Comparison of ENCODE assay signal across 8 cellular contexts in the genomic region with DNA sequence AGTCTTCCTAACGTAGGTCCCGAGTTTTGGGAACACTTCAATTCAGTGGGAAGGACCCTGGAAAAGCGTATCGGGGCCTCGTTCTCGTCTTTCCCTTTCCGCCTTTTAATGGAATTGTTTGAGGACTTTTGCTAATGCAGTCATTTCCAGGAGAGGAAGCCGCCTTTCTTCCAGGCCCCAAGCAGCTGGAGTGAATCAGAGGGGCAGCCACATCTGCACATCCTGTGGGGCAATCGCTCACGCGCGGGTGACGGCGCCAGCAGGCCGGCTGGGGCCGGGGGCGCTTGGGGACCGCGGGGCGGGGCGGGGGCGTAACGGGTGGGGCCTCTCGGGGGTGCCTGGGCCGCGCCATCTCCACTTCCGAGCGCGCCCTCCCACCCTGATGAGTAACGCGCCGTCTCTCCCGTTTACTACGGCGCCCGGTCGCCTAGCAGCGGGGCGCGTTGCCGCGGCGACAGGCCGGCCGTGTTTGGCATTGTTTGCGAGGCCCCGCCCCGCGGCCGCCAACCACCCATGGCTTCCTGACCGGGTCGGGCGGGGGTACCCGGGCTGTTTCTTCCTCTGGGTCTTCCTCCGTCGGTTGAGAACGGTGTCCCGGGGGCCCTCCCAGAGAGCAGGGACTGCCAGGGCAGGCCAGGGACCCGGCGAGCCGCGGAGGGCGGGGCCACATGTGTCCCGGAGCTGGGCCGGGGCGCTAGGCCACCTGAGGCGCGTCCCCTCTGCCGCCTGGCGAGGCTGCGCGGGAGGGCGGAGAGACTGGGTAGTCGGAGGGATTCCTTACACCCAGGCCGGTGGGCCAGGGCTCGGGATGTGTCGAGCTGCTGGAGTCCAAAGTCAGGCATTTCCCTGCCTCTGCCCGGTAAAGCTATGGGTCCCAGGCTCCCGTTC. TPM values are rescaled to one million over a fixed set of nuclear protein-coding genes. Genes with fewer than 3 reads are reported as not detected.
A peak's percentile ranks its signal among the peaks of the same experiment; 100 is the strongest.
DNase-seq lines count a peak whose midpoint lies in the region; ATAC-seq, FAIRE-seq and TF ChIP-seq lines count a peak whose summit lies in the region.

No MANE protein-coding gene starts in this region.

- TF ChIP-seq POLR2A in Raji (IDR thresholded peaks at IDR 0.05; ENCODE audit: insufficient read depth, low read depth, low read length), result 0 out of 2 replicates have a peak, but pooled peaks have one; percentile 14

- no peak for FAIRE-seq in frontal cortex (lab: Jason Lieb, UNC)

- no peaks in the 10 kb centered on the region for H3K27me3 ChIP-seq in neutrophil

- ATAC-seq in GM21723 (IDR thresholded peaks at IDR 0.05; ENCODE audit: unreplicated experiment), result peak; percentile 92

- H3K27ac ChIP-seq in neutrophil (peak overlapping the region; percentile 70), substantia nigra (ENCODE audit: low read depth, low read length, poor library complexity, severe bottlenecking) (peak overlapping the region; percentile 94)

- H3K9me3 ChIP-seq in neutrophil, result no peaks in the 10 kb centered on the region

- in situ Hi-C loops in KBM-7 (cut with MboI; ENCODE audit: low pct_unique_long_range_greater_than_20kb, low sequenced_read_pairs), result no loop called here

- H3K4me3 ChIP-seq in neutrophil (ENCODE audit: low read depth in 1 of 2, low read length in 1 of 2), result peak overlapping the region; percentile 63 to 73

- no peaks in the 10 kb centered on the region for H3K36me3 ChIP-seq in neutrophil

- TF ChIP-seq CTCF in neutrophil (IDR thresholded peaks at IDR 0.05), result peak; percentile 54

- peaks cover 27 to 46% of the 10 kb centered on the region in 2 experiments for H3K4me1 ChIP-seq in neutrophil (ENCODE audit: control insufficient read depth in 1 of 2, insufficient read depth in 1 of 2, low read depth in 1 of 2, low read length in 1 of 2)

- DNase-seq in Daoy (ENCODE audit: low read depth) (peak; percentile 98), KBM-7 (peak; percentile 95), frontal cortex (ENCODE audit: low spot score in 2 of 2) (peak; percentile 83 to 87), substantia nigra (lab: John Stamatoyannopoulos, UW) (peak in 48 of 49 donors; percentile 16 to 90 (median 68))
- peak; percentile 48 to 94 (median 74) for DNase-seq in activated naive CD4-positive, alpha-beta T cell (lab: John Stamatoyannopoulos, UW)

RNA-seq across cellular contexts. Expression of a gene that starts 2.3 kb away (rescaled TPM):
- 0.06 TPM in 1 of 2 replicates, not detected in the other for total RNA-seq in Daoy (2014; rRNA removed; shearing (Covaris generic))
- 0.41 TPM for total RNA-seq in frontal cortex

RNA-seq across cellular contexts. Expression of a gene that starts 56.9 kb away (rescaled TPM):
- 5.5 and 12.4 TPM in 2 replicates for total RNA-seq in Daoy (2014; rRNA removed; shearing (Covaris generic))
- total RNA-seq in frontal cortex, result 62.0 TPM

Comparison
In these comparisons a context has a peak if more than half of its experiments do, and no peak if none do; other contexts are left out.
1. Peak in every context shown above with its lines: DNase-seq, ATAC-seq, H3K4me3 ChIP-seq and H3K27ac ChIP-seq.